24 cellular contexts compared by ENCODE assay signal in genomic region chr15:81069356-81069755, GRCh38.
"Had no signal": no experiment of that assay in that cellular context is flagged by ENCODE, and none has a peak within 500 bp of the region (broad histone marks: within the 10 kb centered on the region; RNA-seq: fewer than 3 reads in every experiment).

No MANE protein-coding gene starts in this region.

- H3K27ac ChIP-seq: breast epithelium, colonic mucosa, dorsolateral prefrontal cortex, gastroesophageal sphincter, lower lobe of right lung, sigmoid colon, upper lobe of left lung, VCaP had no signal

- H3K4me1 ChIP-seq: breast epithelium, colonic mucosa, lower lobe of right lung, sigmoid colon, upper lobe of left lung had no signal

- ATAC-seq: effector memory CD8-positive, alpha-beta T cell; gastroesophageal sphincter; lower lobe of right lung; naive thymus-derived CD4-positive, alpha-beta T cell; T-cell had no signal

- H3K9me3 Mint-ChIP-seq: activated naive CD4-positive, alpha-beta T cell treated with anti-CD3 and anti-CD28 coated beads for 36 hours; central memory CD8-positive, alpha-beta T cell; effector memory CD8-positive, alpha-beta T cell had no signal

- DNase-seq: activated CD4-positive, alpha-beta T cell treated with anti-CD3 and anti-CD28 coated beads for 1 hour; activated CD8-positive, alpha-beta memory T cell treated with anti-CD3 and anti-CD28 coated beads, Interleukin-2, amount 50 U/mL, for 48 hours; activated naive CD4-positive, alpha-beta T cell treated with anti-CD3 and anti-CD28 coated beads for 36 hours; activated naive CD8-positive, alpha-beta T cell treated with anti-CD3 and anti-CD28 coated beads, Interleukin-2, amount 10 ng/mL, durations not matched to agents 7 days and 5 days; activated T-cell treated with anti-CD3 and anti-CD28 coated beads, Interleukin-2, amount 50 U/mL, for 48 hours; amniotic stem cell; colonic mucosa; dorsolateral prefrontal cortex; effector memory CD8-positive, alpha-beta T cell; head of caudate nucleus; lower lobe of right lung; naive thymus-derived CD4-positive, alpha-beta T cell; sigmoid colon; stimulated activated CD4-positive, alpha-beta T cell treated with anti-CD3 and anti-CD28 coated beads, Interleukin-4, amount 100 ng/mL, for 1 hour; stimulated activated naive CD4-positive, alpha-beta T cell treated with Interleukin-2 at 50 U/mL for 16 hours; T-cell; upper lobe of left lung had no signal

- H3K36me3 ChIP-seq: breast epithelium, colonic mucosa, gastroesophageal sphincter, lower lobe of right lung, sigmoid colon, upper lobe of left lung had no signal

- H3K27me3 ChIP-seq: breast epithelium, colonic mucosa, gastroesophageal sphincter, sigmoid colon, upper lobe of left lung had no signal

- H3K36me3 Mint-ChIP-seq: naive thymus-derived CD4-positive, alpha-beta T cell; T-cell had no signal

- H3K4me3 Mint-ChIP-seq: activated naive CD4-positive, alpha-beta T cell treated with anti-CD3 and anti-CD28 coated beads for 36 hours; activated naive CD8-positive, alpha-beta T cell treated with anti-CD3 and anti-CD28 coated beads, Interleukin-2, amount 10 ng/mL, durations not matched to agents 7 days and 5 days; central memory CD8-positive, alpha-beta T cell; effector memory CD8-positive, alpha-beta T cell; naive thymus-derived CD4-positive, alpha-beta T cell; neural crest cell; T-cell; T-helper 2 cell treated with Interferon-gamma antibody and Interleukin-4, amounts not matched to agents 5 μg/mL and 100 μg/mL, for 36 hours had no signal

- H3K4me3 ChIP-seq: breast epithelium, colonic mucosa, dorsolateral prefrontal cortex, gastroesophageal sphincter, lower lobe of right lung, sigmoid colon, smooth muscle cell, upper lobe of left lung had no signal

- H3K4me1 Mint-ChIP-seq: central memory CD8-positive, alpha-beta T cell; T-cell had no signal

- H3K27ac Mint-ChIP-seq: activated naive CD4-positive, alpha-beta T cell treated with anti-CD3 and anti-CD28 coated beads for 36 hours; activated naive CD8-positive, alpha-beta T cell treated with anti-CD3 and anti-CD28 coated beads, Interleukin-2, amount 10 ng/mL, durations not matched to agents 7 days and 5 days; effector memory CD8-positive, alpha-beta T cell; naive thymus-derived CD4-positive, alpha-beta T cell; T-cell; T-helper 2 cell treated with Interferon-gamma antibody and Interleukin-4, amounts not matched to agents 5 μg/mL and 100 μg/mL, for 36 hours had no signal

- H3K9me3 ChIP-seq: breast epithelium, colonic mucosa, gastroesophageal sphincter, lower lobe of right lung, sigmoid colon, upper lobe of left lung had no signal
